ENCODE assay signal across 1 cellular context in the genomic region with DNA sequence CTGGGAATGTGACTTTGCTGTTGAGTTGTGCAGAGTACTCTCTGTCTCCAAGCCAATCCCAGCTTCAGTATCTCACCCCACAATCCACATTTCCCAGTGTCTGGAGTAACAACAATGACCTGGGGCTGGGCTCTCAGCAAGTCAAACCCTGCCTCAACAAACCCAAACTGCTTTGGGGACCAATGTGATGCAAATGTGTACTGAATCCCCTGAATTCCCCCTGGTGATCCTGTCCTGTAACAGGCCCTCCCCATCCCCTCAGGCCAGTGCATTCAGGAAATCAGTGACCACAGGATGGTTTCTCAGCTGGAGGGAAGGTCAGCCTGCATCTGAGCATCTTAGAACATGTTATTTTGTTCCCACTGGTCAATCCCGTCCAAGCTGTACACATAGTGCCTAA.
A peak's percentile ranks its signal among the peaks of the same experiment; 100 is the strongest.
TF ChIP-seq lines count a peak whose summit lies in the region.

No MANE protein-coding gene starts in this region.

TF ChIP-seq in GM23338, 12 proteins besides CTCF, POLR2A, EP300 and RAD21:
- TF ChIP-seq, protein P1, sequence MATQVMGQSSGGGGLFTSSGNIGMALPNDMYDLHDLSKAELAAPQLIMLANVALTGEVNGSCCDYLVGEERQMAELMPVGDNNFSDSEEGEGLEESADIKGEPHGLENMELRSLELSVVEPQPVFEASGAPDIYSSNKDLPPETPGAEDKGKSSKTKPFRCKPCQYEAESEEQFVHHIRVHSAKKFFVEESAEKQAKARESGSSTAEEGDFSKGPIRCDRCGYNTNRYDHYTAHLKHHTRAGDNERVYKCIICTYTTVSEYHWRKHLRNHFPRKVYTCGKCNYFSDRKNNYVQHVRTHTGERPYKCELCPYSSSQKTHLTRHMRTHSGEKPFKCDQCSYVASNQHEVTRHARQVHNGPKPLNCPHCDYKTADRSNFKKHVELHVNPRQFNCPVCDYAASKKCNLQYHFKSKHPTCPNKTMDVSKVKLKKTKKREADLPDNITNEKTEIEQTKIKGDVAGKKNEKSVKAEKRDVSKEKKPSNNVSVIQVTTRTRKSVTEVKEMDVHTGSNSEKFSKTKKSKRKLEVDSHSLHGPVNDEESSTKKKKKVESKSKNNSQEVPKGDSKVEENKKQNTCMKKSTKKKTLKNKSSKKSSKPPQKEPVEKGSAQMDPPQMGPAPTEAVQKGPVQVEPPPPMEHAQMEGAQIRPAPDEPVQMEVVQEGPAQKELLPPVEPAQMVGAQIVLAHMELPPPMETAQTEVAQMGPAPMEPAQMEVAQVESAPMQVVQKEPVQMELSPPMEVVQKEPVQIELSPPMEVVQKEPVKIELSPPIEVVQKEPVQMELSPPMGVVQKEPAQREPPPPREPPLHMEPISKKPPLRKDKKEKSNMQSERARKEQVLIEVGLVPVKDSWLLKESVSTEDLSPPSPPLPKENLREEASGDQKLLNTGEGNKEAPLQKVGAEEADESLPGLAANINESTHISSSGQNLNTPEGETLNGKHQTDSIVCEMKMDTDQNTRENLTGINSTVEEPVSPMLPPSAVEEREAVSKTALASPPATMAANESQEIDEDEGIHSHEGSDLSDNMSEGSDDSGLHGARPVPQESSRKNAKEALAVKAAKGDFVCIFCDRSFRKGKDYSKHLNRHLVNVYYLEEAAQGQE (IDR thresholded peaks at IDR 0.05; ENCODE audit: unreplicated experiment) = no peak
- TF ChIP-seq POLR2AphosphoS5 (IDR thresholded peaks at IDR 0.05; ENCODE audit: low read depth) = no peak; the same call in 1 of the 2 replicates
- TF ChIP-seq EZH2phosphoT487 (IDR thresholded peaks at IDR 0.05; ENCODE audit: unreplicated experiment) = no peak
- TF ChIP-seq STAT1 (IDR thresholded peaks at IDR 0.05; ENCODE audit: unreplicated experiment) = no peak
- TF ChIP-seq, protein P2, sequence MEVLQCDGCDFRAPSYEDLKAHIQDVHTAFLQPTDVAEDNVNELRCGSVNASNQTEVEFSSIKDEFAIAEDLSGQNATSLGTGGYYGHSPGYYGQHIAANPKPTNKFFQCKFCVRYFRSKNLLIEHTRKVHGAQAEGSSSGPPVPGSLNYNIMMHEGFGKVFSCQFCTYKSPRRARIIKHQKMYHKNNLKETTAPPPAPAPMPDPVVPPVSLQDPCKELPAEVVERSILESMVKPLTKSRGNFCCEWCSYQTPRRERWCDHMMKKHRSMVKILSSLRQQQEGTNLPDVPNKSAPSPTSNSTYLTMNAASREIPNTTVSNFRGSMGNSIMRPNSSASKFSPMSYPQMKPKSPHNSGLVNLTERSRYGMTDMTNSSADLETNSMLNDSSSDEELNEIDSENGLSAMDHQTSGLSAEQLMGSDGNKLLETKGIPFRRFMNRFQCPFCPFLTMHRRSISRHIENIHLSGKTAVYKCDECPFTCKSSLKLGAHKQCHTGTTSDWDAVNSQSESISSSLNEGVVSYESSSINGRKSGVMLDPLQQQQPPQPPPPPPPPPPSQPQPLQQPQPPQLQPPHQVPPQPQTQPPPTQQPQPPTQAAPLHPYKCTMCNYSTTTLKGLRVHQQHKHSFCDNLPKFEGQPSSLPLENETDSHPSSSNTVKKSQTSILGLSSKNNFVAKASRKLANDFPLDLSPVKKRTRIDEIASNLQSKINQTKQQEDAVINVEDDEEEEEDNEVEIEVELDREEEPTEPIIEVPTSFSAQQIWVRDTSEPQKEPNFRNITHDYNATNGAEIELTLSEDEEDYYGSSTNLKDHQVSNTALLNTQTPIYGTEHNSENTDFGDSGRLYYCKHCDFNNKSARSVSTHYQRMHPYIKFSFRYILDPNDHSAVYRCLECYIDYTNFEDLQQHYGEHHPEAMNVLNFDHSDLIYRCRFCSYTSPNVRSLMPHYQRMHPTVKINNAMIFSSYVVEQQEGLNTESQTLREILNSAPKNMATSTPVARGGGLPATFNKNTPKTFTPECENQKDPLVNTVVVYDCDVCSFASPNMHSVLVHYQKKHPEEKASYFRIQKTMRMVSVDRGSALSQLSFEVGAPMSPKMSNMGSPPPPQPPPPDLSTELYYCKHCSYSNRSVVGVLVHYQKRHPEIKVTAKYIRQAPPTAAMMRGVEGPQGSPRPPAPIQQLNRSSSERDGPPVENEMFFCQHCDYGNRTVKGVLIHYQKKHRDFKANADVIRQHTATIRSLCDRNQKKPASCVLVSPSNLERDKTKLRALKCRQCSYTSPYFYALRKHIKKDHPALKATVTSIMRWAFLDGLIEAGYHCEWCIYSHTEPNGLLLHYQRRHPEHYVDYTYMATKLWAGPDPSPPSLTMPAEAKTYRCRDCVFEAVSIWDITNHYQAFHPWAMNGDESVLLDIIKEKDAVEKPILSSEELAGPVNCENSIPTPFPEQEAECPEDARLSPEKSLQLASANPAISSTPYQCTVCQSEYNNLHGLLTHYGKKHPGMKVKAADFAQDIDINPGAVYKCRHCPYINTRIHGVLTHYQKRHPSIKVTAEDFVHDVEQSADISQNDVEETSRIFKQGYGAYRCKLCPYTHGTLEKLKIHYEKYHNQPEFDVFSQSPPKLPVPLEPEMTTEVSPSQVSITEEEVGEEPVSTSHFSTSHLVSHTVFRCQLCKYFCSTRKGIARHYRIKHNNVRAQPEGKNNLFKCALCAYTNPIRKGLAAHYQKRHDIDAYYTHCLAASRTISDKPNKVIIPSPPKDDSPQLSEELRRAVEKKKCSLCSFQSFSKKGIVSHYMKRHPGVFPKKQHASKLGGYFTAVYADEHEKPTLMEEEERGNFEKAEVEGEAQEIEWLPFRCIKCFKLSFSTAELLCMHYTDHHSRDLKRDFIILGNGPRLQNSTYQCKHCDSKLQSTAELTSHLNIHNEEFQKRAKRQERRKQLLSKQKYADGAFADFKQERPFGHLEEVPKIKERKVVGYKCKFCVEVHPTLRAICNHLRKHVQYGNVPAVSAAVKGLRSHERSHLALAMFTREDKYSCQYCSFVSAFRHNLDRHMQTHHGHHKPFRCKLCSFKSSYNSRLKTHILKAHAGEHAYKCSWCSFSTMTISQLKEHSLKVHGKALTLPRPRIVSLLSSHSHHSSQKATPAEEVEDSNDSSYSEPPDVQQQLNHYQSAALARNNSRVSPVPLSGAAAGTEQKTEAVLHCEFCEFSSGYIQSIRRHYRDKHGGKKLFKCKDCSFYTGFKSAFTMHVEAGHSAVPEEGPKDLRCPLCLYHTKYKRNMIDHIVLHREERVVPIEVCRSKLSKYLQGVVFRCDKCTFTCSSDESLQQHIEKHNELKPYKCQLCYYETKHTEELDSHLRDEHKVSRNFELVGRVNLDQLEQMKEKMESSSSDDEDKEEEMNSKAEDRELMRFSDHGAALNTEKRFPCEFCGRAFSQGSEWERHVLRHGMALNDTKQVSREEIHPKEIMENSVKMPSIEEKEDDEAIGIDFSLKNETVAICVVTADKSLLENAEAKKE (CRISPR knock-in tag; IDR thresholded peaks at IDR 0.05) = 0 out of 2 replicates have a peak, but pooled peaks have one; percentile 7
- peak; percentile 18; the same call in 1 of the 2 replicates for TF ChIP-seq NANOG (IDR thresholded peaks at IDR 0.05; ENCODE audit: borderline replicate concordance)
- TF ChIP-seq JUNB (IDR thresholded peaks at IDR 0.05; ENCODE audit: unreplicated experiment) = no peak
- TF ChIP-seq, protein P3, sequence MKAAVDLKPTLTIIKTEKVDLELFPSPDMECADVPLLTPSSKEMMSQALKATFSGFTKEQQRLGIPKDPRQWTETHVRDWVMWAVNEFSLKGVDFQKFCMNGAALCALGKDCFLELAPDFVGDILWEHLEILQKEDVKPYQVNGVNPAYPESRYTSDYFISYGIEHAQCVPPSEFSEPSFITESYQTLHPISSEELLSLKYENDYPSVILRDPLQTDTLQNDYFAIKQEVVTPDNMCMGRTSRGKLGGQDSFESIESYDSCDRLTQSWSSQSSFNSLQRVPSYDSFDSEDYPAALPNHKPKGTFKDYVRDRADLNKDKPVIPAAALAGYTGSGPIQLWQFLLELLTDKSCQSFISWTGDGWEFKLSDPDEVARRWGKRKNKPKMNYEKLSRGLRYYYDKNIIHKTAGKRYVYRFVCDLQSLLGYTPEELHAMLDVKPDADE (IDR thresholded peaks at IDR 0.05) = no peak
- TF ChIP-seq CREB1 (CRISPR knock-in tag; IDR thresholded peaks at IDR 0.05; ENCODE audit: low read depth) = peak; percentile 41; the same call in 1 of the 2 replicates
- TF ChIP-seq ZNF114 (CRISPR knock-in tag; IDR thresholded peaks at IDR 0.05) = no peak
